ENCODE assay signal across 8 cellular contexts in genomic region chr1:108828074-108828961, GRCh38. TPM values are rescaled to one million over a fixed set of nuclear protein-coding genes. Genes with fewer than 3 reads are reported as not detected.
DNase-seq lines count a peak whose midpoint lies in the region; TF ChIP-seq lines count a peak whose summit lies in the region.

No MANE protein-coding gene starts in this region.

- no peak overlapping the region for H4K8ac ChIP-seq in neuronal stem cell (ENCODE audit: low read depth, low read length)

- H3K9ac ChIP-seq in neuronal stem cell (ENCODE audit: low read depth, low read length, poor library complexity): no peak overlapping the region

- peak; percentile 80 for DNase-seq in KBM-7
- peak; percentile 65 for DNase-seq in RPMI8226
- DNase-seq in activated effector memory CD4-positive, alpha-beta T cell treated with Interleukin-2 at 50 U/mL for 16 hours: peak; percentile 49
- DNase-seq in foreskin fibroblast: peak; percentile 93 to 97
- peak; percentile 80 for DNase-seq in neuronal stem cell (ENCODE audit: low spot score)
- peak; percentile 67 for DNase-seq in stromal cell of bone marrow (ENCODE audit: low read depth)
- no peak for DNase-seq in NCI-H1048 (lab: John Stamatoyannopoulos, UW)

- no peak overlapping the region for H3K23ac ChIP-seq in neuronal stem cell (ENCODE audit: low read depth, low read length, poor library complexity)

- H3K27ac ChIP-seq in neuronal stem cell (replicated peaks; ENCODE audit: low read length): no peak overlapping the region

- in situ Hi-C loops in KBM-7 (cut with MboI; ENCODE audit: low pct_unique_long_range_greater_than_20kb, low sequenced_read_pairs): loop anchor here (10.0 kb wide), 1 partner anchor 76 kb away; no protein-coding TSS in a partner anchor

- H2AFZ ChIP-seq in neuronal stem cell (ENCODE audit: low read length): peak overlapping the region; percentile 73

- no peaks in the 10 kb centered on the region for H3K27me3 ChIP-seq in neuronal stem cell (ENCODE audit: control insufficient read depth in 3 of 3, insufficient read depth in 3 of 3, low read depth in 1 of 3, low read length in 3 of 3)

- H3K18ac ChIP-seq in neuronal stem cell (ENCODE audit: low read length): peak overlapping the region; percentile 51

- H3K4ac ChIP-seq in neuronal stem cell (ENCODE audit: low read length): no peak overlapping the region

- H4K91ac ChIP-seq in neuronal stem cell (ENCODE audit: low read depth, low read length, poor library complexity): no peak overlapping the region

- H2BK120ac ChIP-seq in neuronal stem cell (ENCODE audit: low read depth, low read length): no peak overlapping the region

- no peak overlapping the region for H3K14ac ChIP-seq in neuronal stem cell (ENCODE audit: low read length)

- no peak overlapping the region for H2BK15ac ChIP-seq in neuronal stem cell (ENCODE audit: low read length)

- H2BK5ac ChIP-seq in neuronal stem cell (ENCODE audit: low read length): no peak overlapping the region

- no peak overlapping the region for H2AK5ac ChIP-seq in neuronal stem cell (ENCODE audit: low read depth, low read length)

- H3K4me1 ChIP-seq in neuronal stem cell (ENCODE audit: control insufficient read depth in 2 of 2, insufficient read depth in 1 of 2, low read depth in 1 of 2, low read length in 2 of 2): peaks cover 7% of the 10 kb centered on the region in 2 donors

- TF ChIP-seq CTCF in GM12874 (IDR thresholded peaks at IDR 0.05; ENCODE audit: insufficient read depth, low read depth, low read length) (peak; percentile 81), foreskin fibroblast (IDR thresholded peaks at IDR 0.05; ENCODE audit: low read depth, low read length) (peak; percentile 55)

- H3K9me3 ChIP-seq in neuronal stem cell (replicated peaks in 1 of 2; ENCODE audit: control insufficient read depth in 2 of 2, insufficient read depth in 1 of 2, low read depth in 1 of 2, low read length in 2 of 2): no peaks in the 10 kb centered on the region

- no CpG with 5 or more reads among the region's 12 CpGs for WGBS in neuronal stem cell (ENCODE audit: extremely low coverage in 2 of 2, insufficient read length in 2 of 2, insufficient replicate concordance in 1 of 2), 2 donors

- H2BK12ac ChIP-seq in neuronal stem cell (ENCODE audit: low read length): no peak overlapping the region

- no peaks in the 10 kb centered on the region for H3K79me1 ChIP-seq in neuronal stem cell (ENCODE audit: low read depth, low read length)

- no peaks in the 10 kb centered on the region for H3K36me3 ChIP-seq in neuronal stem cell (replicated peaks in 1 of 2; ENCODE audit: control insufficient read depth in 2 of 2, insufficient read depth in 2 of 2, low read length in 2 of 2)

- peak overlapping the region; percentile 24 to 35 for H3K4me3 ChIP-seq in foreskin fibroblast (ENCODE audit: low read depth in 1 of 2, low read length in 2 of 2)
- no peak overlapping the region for H3K4me3 ChIP-seq in neuronal stem cell (ENCODE audit: low read length in 2 of 2)

- H3K4me2 ChIP-seq in neuronal stem cell (ENCODE audit: insufficient read depth, low read length, poor library complexity, severe bottlenecking): no peak overlapping the region

RNA-seq across cellular contexts. Expression of gene AKNAD1, which starts 28.6 kb away (rescaled TPM):
- 0.04 TPM for polyA plus RNA-seq in neuronal stem cell (2013, experiment 1 of 2)
- not detected for polyA plus RNA-seq in neuronal stem cell (2013, experiment 2 of 2)

RNA-seq across cellular contexts. Expression of gene GPSM2, which starts 48.5 kb away (rescaled TPM):
- 27.8 TPM for polyA plus RNA-seq in neuronal stem cell (2013, experiment 1 of 2)
- 26.6 TPM for polyA plus RNA-seq in neuronal stem cell (2013, experiment 2 of 2)

Comparison
In these comparisons a context has a peak if more than half of its experiments do, and no peak if none do; other contexts are left out.
1. H3K4me3 ChIP-seq: peak in foreskin fibroblast (2 of 2); none in neuronal stem cell (0 of 2).